Comparison of ENCODE assay signal across 25 cellular contexts in genomic region chr12:24993756-24994155, GRCh38. TPM values are rescaled to one million over a fixed set of nuclear protein-coding genes. Genes with fewer than 3 reads are reported as not detected.
DNase-seq lines count a peak whose midpoint lies in the region; ATAC-seq and TF ChIP-seq lines count a peak whose summit lies in the region.
"Had no signal": no experiment of that assay in that cellular context is flagged by ENCODE, and none has a peak within 500 bp of the region (broad histone marks: within the 10 kb centered on the region; RNA-seq: fewer than 3 reads in every experiment).

No MANE protein-coding gene starts in this region.

- no peak overlapping the region for H3K4ac ChIP-seq in mesendoderm (ENCODE audit: low read depth, low read length)

- POLR2A ChIA-PET in WTC11 (lab: Charles Lee) = no interaction called here
- POLR2A ChIA-PET in activated CD4-positive, alpha-beta memory T cell treated with anti-CD3 and anti-CD28 coated beads for 36 hours (lab: Charles Lee) = no interaction called here

- H2BK120ac ChIP-seq in mesendoderm (ENCODE audit: low read depth, low read length) = no peak overlapping the region

- no peaks in the 10 kb centered on the region for H3K27me3 Mint-ChIP-seq in WTC11 (ENCODE audit: low read depth)
- H3K27me3 Mint-ChIP-seq in activated CD4-positive, alpha-beta memory T cell treated with anti-CD3 and anti-CD28 coated beads for 36 hours = peaks cover 2% of the 10 kb centered on the region

- no peak for TF ChIP-seq CTCF in DOHH2 (IDR thresholded peaks at IDR 0.05; ENCODE audit: low read depth, low read length, poor library complexity, severe bottlenecking)
- no peak for TF ChIP-seq CTCF in WTC11 (IDR thresholded peaks at IDR 0.05)

- H4K5ac ChIP-seq in mesendoderm (ENCODE audit: low read length) = no peak overlapping the region

- no peak overlapping the region for H2AFZ ChIP-seq in Karpas-422 (ENCODE audit: low read length)
- H2AFZ ChIP-seq: hepatocyte had no signal

- H3K79me1 ChIP-seq in mesendoderm (ENCODE audit: low read length) = no peaks in the 10 kb centered on the region

- CTCF ChIA-PET in WTC11 (lab: Charles Lee) = no interaction called here
- CTCF ChIA-PET in activated CD4-positive, alpha-beta memory T cell treated with anti-CD3 and anti-CD28 coated beads for 36 hours (lab: Charles Lee) = interaction anchor here (0.7 to 4.9 kb wide), 5 partner anchors 22 to 394 kb away, joined by 3 to 120 read pairs (median 20); no protein-coding TSS in a partner anchor

- H3K4me1 Mint-ChIP-seq in WTC11 = no peaks in the 10 kb centered on the region
- H3K4me1 Mint-ChIP-seq in activated CD4-positive, alpha-beta memory T cell treated with anti-CD3 and anti-CD28 coated beads for 36 hours (ENCODE audit: low read depth) = peaks cover 26% of the 10 kb centered on the region

- H3K9me2 ChIP-seq in DOHH2 (replicated peaks; ENCODE audit: control insufficient read depth, low read length) (no peaks in the 10 kb centered on the region), Karpas-422 (replicated peaks; ENCODE audit: insufficient read depth, low read length) (no peaks in the 10 kb centered on the region)

- no peaks in the 10 kb centered on the region for H3K36me3 Mint-ChIP-seq in WTC11
- no peaks in the 10 kb centered on the region for H3K36me3 Mint-ChIP-seq in activated CD4-positive, alpha-beta memory T cell treated with anti-CD3 and anti-CD28 coated beads for 36 hours
- H3K36me3 Mint-ChIP-seq: activated naive CD8-positive, alpha-beta T cell treated with anti-CD3 and anti-CD28 coated beads for 36 hours; CD4-positive, CD25-positive, alpha-beta regulatory T cell had no signal

- H4K8ac ChIP-seq in mesendoderm (ENCODE audit: low read depth, low read length) = no peak overlapping the region

- H3K4me3 ChIP-seq in DOHH2 (ENCODE audit: low read length) (peak overlapping the region; percentile 63), Karpas-422 (ENCODE audit: low read length) (no peak overlapping the region), mesendoderm (ENCODE audit: low read length) (no peak overlapping the region)
- H3K4me3 ChIP-seq: ascending aorta, hepatocyte, left lung, psoas muscle, SK-N-MC, testis had no signal

- no peak overlapping the region for H3K56ac ChIP-seq in mesendoderm (ENCODE audit: low read length)

- peaks cover 36% of the 10 kb centered on the region for H3F3A ChIP-seq in DOHH2 (ENCODE audit: control insufficient read depth, insufficient read depth)

- H3K27ac ChIP-seq in DOHH2 (ENCODE audit: low read depth, low read length) = peak overlapping the region; percentile 99
- H3K27ac ChIP-seq in Karpas-422 (ENCODE audit: low read length) = peak overlapping the region; percentile 14; the same call in 1 of the 2 replicates
- H3K27ac ChIP-seq in mesendoderm (ENCODE audit: low read depth, low read length) = no peak overlapping the region
- H3K27ac ChIP-seq: ascending aorta, hepatocyte, left lung, psoas muscle, RWPE1, SK-N-MC, testis had no signal

- no peak overlapping the region for H3K18ac ChIP-seq in mesendoderm (ENCODE audit: low read length)

- H3K4me1 ChIP-seq in DOHH2 (ENCODE audit: control insufficient read depth, low read length) (peaks cover 78% of the 10 kb centered on the region), Karpas-422 (ENCODE audit: low read length) (peaks cover 73% of the 10 kb centered on the region), mesendoderm (ENCODE audit: control insufficient read depth, low read depth, low read length) (no peaks in the 10 kb centered on the region)
- H3K4me1 ChIP-seq: testis had no signal

- no CpG with 5 or more reads among the region's 4 CpGs for WGBS in mesendoderm (ENCODE audit: extremely low coverage, insufficient coverage, low lambda C conversion rate)

- H3K27me3 ChIP-seq in DOHH2 (ENCODE audit: control insufficient read depth, low read length) = no peaks in the 10 kb centered on the region
- H3K27me3 ChIP-seq in Karpas-422 (ENCODE audit: low read length) = no peaks in the 10 kb centered on the region
- no peaks in the 10 kb centered on the region for H3K27me3 ChIP-seq in mesendoderm (ENCODE audit: insufficient read depth, low read length, poor library complexity)
- H3K27me3 ChIP-seq: ascending aorta, left lung, testis had no signal

- H3K36me3 ChIP-seq in DOHH2 (ENCODE audit: control insufficient read depth, low read length) (peaks cover 13% of the 10 kb centered on the region), Karpas-422 (ENCODE audit: insufficient read depth, low read length) (no peaks in the 10 kb centered on the region), mesendoderm (ENCODE audit: control insufficient read depth, insufficient read depth, low read length) (no peaks in the 10 kb centered on the region)
- H3K36me3 ChIP-seq: ascending aorta, left lung had no signal

- H3K9me3 ChIP-seq in DOHH2 (ENCODE audit: control insufficient read depth, insufficient read depth, low read length) (no peaks in the 10 kb centered on the region), Karpas-422 (ENCODE audit: low read length) (no peaks in the 10 kb centered on the region)
- H3K9me3 ChIP-seq: ascending aorta, left lung, psoas muscle, testis had no signal

- H2BK15ac ChIP-seq in mesendoderm (replicated peaks; ENCODE audit: low read depth) = no peak overlapping the region

- no peak overlapping the region for H3K27ac Mint-ChIP-seq in WTC11
- H3K27ac Mint-ChIP-seq in activated CD4-positive, alpha-beta memory T cell treated with anti-CD3 and anti-CD28 coated beads for 36 hours = no peak overlapping the region
- H3K27ac Mint-ChIP-seq: activated naive CD8-positive, alpha-beta T cell treated with anti-CD3 and anti-CD28 coated beads for 36 hours; CD4-positive, CD25-positive, alpha-beta regulatory T cell had no signal

- no peak overlapping the region for H2BK5ac ChIP-seq in mesendoderm (ENCODE audit: low read length)

- no peak overlapping the region for H3K9ac ChIP-seq in Karpas-422 (ENCODE audit: low read length)
- H3K9ac ChIP-seq in mesendoderm (ENCODE audit: low read length) = no peak overlapping the region

- no peak overlapping the region for H3K4me3 Mint-ChIP-seq in WTC11
- no peak overlapping the region for H3K4me3 Mint-ChIP-seq in activated CD4-positive, alpha-beta memory T cell treated with anti-CD3 and anti-CD28 coated beads for 36 hours
- H3K4me3 Mint-ChIP-seq: activated naive CD8-positive, alpha-beta T cell treated with anti-CD3 and anti-CD28 coated beads for 36 hours; CD4-positive, CD25-positive, alpha-beta regulatory T cell had no signal

- intact Hi-C loops in activated CD4-positive, alpha-beta memory T cell treated with anti-CD3 and anti-CD28 coated beads for 36 hours (cut with micrococcal nuclease) = loop anchor here (10.0 kb wide), 1 partner anchor 251 kb away; no protein-coding TSS in a partner anchor

- H3K4me2 ChIP-seq in DOHH2 (ENCODE audit: low read length) (peak overlapping the region; percentile 73), Karpas-422 (ENCODE audit: low read depth, low read length, poor library complexity, severe bottlenecking) (no peak overlapping the region), mesendoderm (ENCODE audit: low read length) (no peak overlapping the region)
- H3K4me2 ChIP-seq: hepatocyte had no signal

- H2AK5ac ChIP-seq in mesendoderm (ENCODE audit: low read length) = no peak overlapping the region

- DNase-seq in Karpas-422 = no peak
- DNase-seq in WTC11 (ENCODE audit: low spot score) = no peak
- DNase-seq in mesendoderm = peak; percentile 2
- no peak for DNase-seq in A172 (ENCODE audit: low spot score)
- DNase-seq in 8988T = no peak
- DNase-seq in NCI-H187 (lab: John Stamatoyannopoulos, UW) = no peak
- no peak for DNase-seq in activated CD4-positive, alpha-beta memory T cell treated with anti-CD3 and anti-CD28 coated beads for 36 hours
- DNase-seq: activated CD4-positive, alpha-beta T cell treated with anti-CD3 and anti-CD28 coated beads for 4 hours; activated effector memory CD4-positive, alpha-beta T cell treated with anti-CD3 and anti-CD28 coated beads, Interleukin-2, amount 50 U/mL, for 16 hours; activated naive CD8-positive, alpha-beta T cell treated with anti-CD3 and anti-CD28 coated beads for 36 hours; activated T-cell treated with anti-CD3 and anti-CD28 coated beads, Interleukin-2, amount 50 U/mL, for 1 hour; CD4-positive, CD25-positive, alpha-beta regulatory T cell; EL; GOT3; left lung; NCI-H1105; psoas muscle; stimulated activated naive CD8-positive, alpha-beta T cell treated with anti-CD3 and anti-CD28 coated beads, Interleukin-15, Interleukin-2, amounts not matched to agents 100 U/mL and 50 U/mL, for 24 hours; T-helper 2 cell; testis had no signal

- peak; percentile 69 for ATAC-seq in WTC11
- ATAC-seq: left lung; psoas muscle; stimulated activated naive CD8-positive, alpha-beta T cell treated with anti-CD3 and anti-CD28 coated beads, Interleukin-15, Interleukin-2, amounts not matched to agents 100 U/mL and 50 U/mL, for 24 hours had no signal

- H4K20me1 ChIP-seq in DOHH2 (ENCODE audit: control insufficient read depth, insufficient read depth, low read depth, low read length) = no peaks in the 10 kb centered on the region
- H4K20me1 ChIP-seq in Karpas-422 (ENCODE audit: insufficient read depth, low read depth, low read length) = no peaks in the 10 kb centered on the region

- H3K9me3 Mint-ChIP-seq in WTC11 = no peaks in the 10 kb centered on the region
- H3K9me3 Mint-ChIP-seq in activated CD4-positive, alpha-beta memory T cell treated with anti-CD3 and anti-CD28 coated beads for 36 hours = no peaks in the 10 kb centered on the region
- H3K9me3 Mint-ChIP-seq: activated naive CD8-positive, alpha-beta T cell treated with anti-CD3 and anti-CD28 coated beads for 36 hours had no signal

- no peak overlapping the region for H3K23ac ChIP-seq in mesendoderm (ENCODE audit: low read length)

- peaks cover 54% of the 10 kb centered on the region for H3K79me2 ChIP-seq in DOHH2 (ENCODE audit: control insufficient read depth, low read length)
- H3K79me2 ChIP-seq in Karpas-422 (ENCODE audit: low read length) = no peaks in the 10 kb centered on the region
- no peaks in the 10 kb centered on the region for H3K79me2 ChIP-seq in mesendoderm (ENCODE audit: control insufficient read depth, insufficient read depth, low read length)
- H3K79me2 ChIP-seq: hepatocyte had no signal

TF ChIP-seq in WTC11, 78 proteins besides CTCF, POLR2A, EP300 and RAD21 (continues in another document):
- TF ChIP-seq ETV6 (CRISPR knock-in tag; IDR thresholded peaks at IDR 0.05) = no peak
- no peak for TF ChIP-seq ZNF317 (CRISPR knock-in tag; IDR thresholded peaks at IDR 0.05; ENCODE audit: borderline replicate concordance, low read depth)
- no peak for TF ChIP-seq SMAD3 (CRISPR knock-in tag; IDR thresholded peaks at IDR 0.05; ENCODE audit: borderline replicate concordance)

RNA-seq across cellular contexts. Expression of gene BCAT1, which starts 44.9 kb away (rescaled TPM):
- total RNA-seq in Karpas-422 (2014; rRNA removed; shearing (Covaris generic); ENCODE audit: low replicate concordance) = 183 and 190 TPM in 2 replicates
- 239 to 267 TPM (median 240 TPM) in 3 replicates for total RNA-seq in WTC11 (2021)
- 131 TPM for polyA plus RNA-seq in mesendoderm (2013, experiment 1 of 2)
- 130 TPM for polyA plus RNA-seq in mesendoderm (2013, experiment 2 of 2)
- total RNA-seq in A172 (2014; rRNA removed; shearing (Covaris generic)) = 15.8 and 32.8 TPM in 2 replicates
- total RNA-seq in activated CD4-positive, alpha-beta memory T cell treated with anti-CD3 and anti-CD28 coated beads for 36 hours = 10 to 100 TPM; 17.6 to 20.4 TPM
